In the genomic region with DNA sequence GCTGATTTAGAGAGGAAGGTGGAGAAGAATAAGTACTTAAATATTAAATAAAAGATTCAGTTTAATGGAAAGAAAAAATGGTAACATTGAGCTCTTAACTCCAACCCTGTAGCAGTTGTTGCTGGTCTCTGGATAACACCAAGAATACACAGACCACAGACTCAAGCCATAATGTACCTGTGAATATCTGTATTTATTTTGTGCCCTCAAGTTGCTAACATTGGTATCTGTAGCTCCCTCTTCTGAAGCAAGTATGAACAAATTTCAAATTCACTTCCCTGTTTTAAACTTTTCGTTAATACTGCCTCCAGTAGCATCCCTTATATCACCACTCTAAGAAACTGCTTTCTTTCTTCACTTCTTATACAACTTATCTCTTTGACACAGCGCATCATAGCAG, we compare ENCODE assay signal across 26 cellular contexts.
"Had no signal": no experiment of that assay in that cellular context is flagged by ENCODE, and none has a peak within 500 bp of the region (broad histone marks: within the 10 kb centered on the region; RNA-seq: fewer than 3 reads in every experiment).

No MANE protein-coding gene starts in this region.

- H3K4me3 ChIP-seq: neural progenitor cell, ovary, psoas muscle, skin epidermis, smooth muscle cell, spleen, stomach, thoracic aorta, thyroid gland, tibial nerve, upper lobe of left lung, uterus had no signal

- H3K27ac ChIP-seq: neural progenitor cell, ovary, parathyroid adenoma, psoas muscle, skin epidermis, spleen, stomach, thoracic aorta, thyroid gland, tibial nerve, upper lobe of left lung, uterus had no signal

- H3K79me2 ChIP-seq: parathyroid adenoma had no signal

- DNase-seq: naive thymus-derived CD4-positive, alpha-beta T cell; natural killer cell; occipital lobe; ovary; posterior cingulate gyrus; psoas muscle; right cardiac atrium; spleen; stimulated activated CD4-positive, alpha-beta T cell treated with anti-CD3 and anti-CD28 coated beads, Interleukin-12 subunit alpha, Interleukin-12 subunit beta, amount 100 ng/mL, for 4 hours; stimulated activated CD4-positive, alpha-beta T cell treated with anti-CD3 and anti-CD28 coated beads, Interleukin-1b, Interleukin-23, amount 100 ng/mL, for 48 hours; stimulated activated CD4-positive, alpha-beta T cell treated with anti-CD3 and anti-CD28 coated beads, Interleukin-4, amount 100 ng/mL, for 1 hour; stimulated activated naive B cell treated with anti-CD40 and anti-IgM and Interleukin-4, amounts not matched to agents 10 μg/mL and 1 μg/mL and 100 μg/mL, for 72 hours; stimulated activated naive CD4-positive, alpha-beta T cell treated with Interleukin-2 at 50 U/mL for 16 hours; stomach; thyroid gland; trophoblast cell; upper lobe of left lung; uterus had no signal

- ATAC-seq: naive thymus-derived CD4-positive, alpha-beta T cell; natural killer cell; psoas muscle; right cardiac atrium; sciatic nerve; stimulated activated effector memory CD8-positive, alpha-beta T cell treated with anti-CD3 and anti-CD28 coated beads, Interleukin-12 subunit alpha, Interleukin-12 subunit beta, amount 100 ng/mL, for 72 hours; stimulated activated naive B cell treated with anti-CD40 and anti-IgM and Interleukin-4, amounts not matched to agents 10 μg/mL and 1 μg/mL and 100 μg/mL, for 72 hours had no signal

- H3K4me1 ChIP-seq: neural progenitor cell, parathyroid adenoma, psoas muscle, spleen, stomach, thyroid gland, tibial nerve, upper lobe of left lung, uterus had no signal

- H2AFZ ChIP-seq: neural progenitor cell, parathyroid adenoma had no signal

- H3K27me3 ChIP-seq: neural progenitor cell, ovary, spleen, stomach, thyroid gland, tibial nerve, upper lobe of left lung, uterus had no signal

- H3K9me3 ChIP-seq: ovary, psoas muscle, thoracic aorta, thyroid gland, upper lobe of left lung, uterus had no signal

- H3K9ac ChIP-seq: neural progenitor cell, parathyroid adenoma had no signal

- H3K4me2 ChIP-seq: neural progenitor cell, smooth muscle cell had no signal

- H3K36me3 ChIP-seq: neural progenitor cell, ovary, spleen, stomach, thoracic aorta, thyroid gland, tibial nerve, upper lobe of left lung, uterus had no signal
